In the genomic region with DNA sequence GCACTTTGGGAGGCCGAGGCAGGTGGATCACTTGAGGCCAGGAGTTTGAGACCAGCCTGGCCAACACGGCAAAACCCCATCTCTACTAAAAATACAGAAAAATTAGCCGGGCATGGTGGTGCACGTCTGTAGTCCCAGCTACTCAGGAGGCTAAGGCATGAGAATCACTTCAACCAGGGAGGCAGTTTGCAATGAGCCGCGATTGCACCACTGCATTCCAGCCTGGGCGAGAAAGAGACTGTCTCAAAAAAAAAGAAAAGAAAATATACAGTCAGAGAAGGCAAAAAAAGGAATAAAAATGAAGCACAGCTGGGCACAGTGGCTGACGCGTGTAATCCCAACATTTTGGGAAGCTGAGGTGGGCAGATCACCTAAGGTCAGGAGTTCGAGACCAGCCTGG, we compare ENCODE assay signal across 9 cellular contexts. TPM values are rescaled to one million over a fixed set of nuclear protein-coding genes. Genes with fewer than 3 reads are reported as not detected.
"Had no signal": no experiment of that assay in that cellular context is flagged by ENCODE, and none has a peak within 500 bp of the region (broad histone marks: within the 10 kb centered on the region; RNA-seq: fewer than 3 reads in every experiment).

No MANE protein-coding gene starts in this region.

RNA-seq across cellular contexts. Expression of a gene that starts 7.3 kb away (rescaled TPM):
- total RNA-seq: hepatocyte, kidney epithelial cell, left cardiac atrium, left lobe of liver, left ventricle myocardium inferior, liver, lower leg skin, mammary epithelial cell had no signal
- polyA plus RNA-seq: hepatocyte, keratinocyte, liver, mammary epithelial cell had no signal
